In the genomic region with DNA sequence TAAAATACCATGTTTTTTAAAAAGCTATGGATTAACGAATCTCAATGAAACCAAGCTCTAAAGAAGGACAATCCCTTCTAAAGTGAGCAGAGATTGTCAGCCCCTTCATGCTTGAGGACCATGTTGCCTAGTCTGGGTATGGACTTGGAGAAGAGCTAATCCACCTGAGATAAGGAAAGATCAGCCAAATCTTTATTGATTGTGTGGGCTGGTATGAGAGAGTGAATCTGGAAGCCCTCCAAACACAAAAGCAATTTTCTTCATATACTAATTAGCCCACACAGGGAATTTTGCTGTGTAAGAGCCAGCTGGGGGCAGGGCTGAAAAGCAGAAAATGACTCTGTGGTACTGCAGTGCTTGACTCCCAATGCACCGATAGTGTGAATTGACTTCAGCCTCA, we compare ENCODE assay signal across 20 cellular contexts. TPM values are rescaled to one million over a fixed set of nuclear protein-coding genes. Genes with fewer than 3 reads are reported as not detected.
A peak's percentile ranks its signal among the peaks of the same experiment; 100 is the strongest.
DNase-seq lines count a peak whose midpoint lies in the region; ATAC-seq and TF ChIP-seq lines count a peak whose summit lies in the region.
"Had no signal": no experiment of that assay in that cellular context is flagged by ENCODE, and none has a peak within 500 bp of the region (broad histone marks: within the 10 kb centered on the region; RNA-seq: fewer than 3 reads in every experiment).

No MANE protein-coding gene starts in this region.

- H3K4me3 Mint-ChIP-seq in glutamatergic neuron (ENCODE audit: unreplicated experiment), result no peak overlapping the region
- H3K4me3 Mint-ChIP-seq: CD4-positive, alpha-beta memory T cell had no signal

- DNase-seq in D341Med (ENCODE audit: low spot score) (peak; percentile 54), DMS79 (lab: John Stamatoyannopoulos, UW) (peak; percentile 53), NCI-H2029 (lab: John Stamatoyannopoulos, UW) (peak; percentile 24), glutamatergic neuron (no peak), NCI-H510A (lab: John Stamatoyannopoulos, UW) (no peak)
- DNase-seq: C1 segment of cervical spinal cord; Caco-2; CD4-positive, alpha-beta memory T cell; KBM-7; MV-4-11; NCI-H1417 treated with DMSO at 0.1 percent for 48 hours; NCI-H1694 treated with DMSO at 0.1 percent for 48 hours; NCI-H226; NCI-H510A treated with DMSO at 0.1 percent for 48 hours; PC-9; Right ventricle myocardium superior; RPMI8226; T-helper 2 cell had no signal

- no peaks in the 10 kb centered on the region for H3K9me3 Mint-ChIP-seq in glutamatergic neuron (ENCODE audit: unreplicated experiment)

- H3K27me3 Mint-ChIP-seq in glutamatergic neuron (ENCODE audit: unreplicated experiment), result peaks cover 2% of the 10 kb centered on the region

- peak overlapping the region; percentile 2 for H3K27ac Mint-ChIP-seq in glutamatergic neuron (ENCODE audit: unreplicated experiment)
- H3K27ac Mint-ChIP-seq: CD4-positive, alpha-beta memory T cell had no signal

- H3K4me1 Mint-ChIP-seq in glutamatergic neuron (ENCODE audit: low read depth, unreplicated experiment), result peaks cover 25% of the 10 kb centered on the region
- H3K4me1 Mint-ChIP-seq: CD4-positive, alpha-beta memory T cell had no signal

- no peak for TF ChIP-seq CTCF in glutamatergic neuron (IDR thresholded peaks at IDR 0.05; ENCODE audit: partially characterized antibody, unreplicated experiment)

- ATAC-seq in GM21526 (IDR thresholded peaks at IDR 0.05; ENCODE audit: low FRiP score, unreplicated experiment), result no peak
- ATAC-seq in HG03108 (IDR thresholded peaks at IDR 0.05; ENCODE audit: unreplicated experiment), result no peak

- H3K36me3 Mint-ChIP-seq in glutamatergic neuron (ENCODE audit: unreplicated experiment), result peaks cover 11% of the 10 kb centered on the region
- H3K36me3 Mint-ChIP-seq: CD4-positive, alpha-beta memory T cell had no signal

RNA-seq across cellular contexts. Expression of a gene that starts 47.4 kb away (rescaled TPM):
- total RNA-seq in glutamatergic neuron (ENCODE audit: unreplicated experiment), result 113 TPM

Comparison
In these comparisons a context has a peak if more than half of its experiments do, and no peak if none do; other contexts are left out.
1. DNase-seq: peak in D341Med (single experiment), DMS79 (single experiment) and NCI-H2029 (single experiment); none in glutamatergic neuron (single experiment) and NCI-H510A (single experiment).